Comparison of ENCODE assay signal across 22 cellular contexts in the genomic region with DNA sequence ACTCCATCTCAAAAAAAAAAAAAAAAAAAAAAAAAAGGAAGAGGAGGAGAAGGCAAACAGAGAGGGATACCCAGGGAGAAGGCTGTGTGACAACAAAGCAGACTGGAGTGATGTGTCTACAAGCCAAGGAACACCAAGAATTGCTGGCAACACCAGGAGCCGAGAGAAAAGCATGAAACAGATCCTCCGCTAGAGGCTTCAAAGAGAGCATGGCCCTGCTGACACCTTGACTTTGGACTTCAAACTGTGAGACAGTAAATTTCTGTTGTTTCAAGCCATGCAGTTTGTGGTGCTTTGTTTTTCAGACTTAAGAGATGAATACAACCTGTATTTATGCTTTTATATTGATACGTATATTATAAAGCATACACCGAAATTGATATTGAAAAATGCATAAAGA.
DNase-seq lines count a peak whose midpoint lies in the region; ATAC-seq, FAIRE-seq and TF ChIP-seq lines count a peak whose summit lies in the region.
"Had no signal": no experiment of that assay in that cellular context is flagged by ENCODE, and none has a peak within 500 bp of the region (broad histone marks: within the 10 kb centered on the region; RNA-seq: fewer than 3 reads in every experiment).

No MANE protein-coding gene starts in this region.

- peak; percentile 67 for FAIRE-seq in K562 (lab: Jason Lieb, UNC)
- FAIRE-seq: A204.1, G401.6, GM12891, GM19239 had no signal

- no peak for TF ChIP-seq RAD21 in K562 (CRISPR knock-in tag; conservative IDR thresholded peaks at IDR 0.05 in 1 of 2, IDR thresholded peaks at IDR 0.05 in 1 of 2)

- H3K4me3 Mint-ChIP-seq in osteocyte (ENCODE audit: unreplicated experiment) = no peak overlapping the region
- H3K4me3 Mint-ChIP-seq: CD14-positive monocyte; CD4-positive, alpha-beta memory T cell; CD4-positive, CD25-positive, alpha-beta regulatory T cell; CD8-positive, alpha-beta memory T cell had no signal

- no peaks in the 10 kb centered on the region for H3K4me1 Mint-ChIP-seq in osteocyte (ENCODE audit: unreplicated experiment)
- H3K4me1 Mint-ChIP-seq: CD14-positive monocyte; CD4-positive, alpha-beta memory T cell; CD4-positive, CD25-positive, alpha-beta regulatory T cell; CD8-positive, alpha-beta memory T cell had no signal

- H3K27me3 Mint-ChIP-seq in osteocyte (ENCODE audit: unreplicated experiment) = peaks cover 16% of the 10 kb centered on the region

- no peaks in the 10 kb centered on the region for H3K4me1 ChIP-seq in K562 (replicated peaks in 1 of 2; ENCODE audit: control insufficient read depth in 2 of 2, insufficient read depth in 2 of 2, low read length in 2 of 2)
- H3K4me1 ChIP-seq: BE2C, BLaER1 had no signal

- H3K27me3 ChIP-seq in K562 (ENCODE audit: control insufficient read depth in 2 of 2, insufficient read depth in 2 of 2, low read length in 2 of 2) (peaks cover 17 to 33% of the 10 kb centered on the region in 2 experiments), dorsolateral prefrontal cortex (no peaks in the 10 kb centered on the region)
- H3K27me3 ChIP-seq: BE2C, BLaER1 had no signal

- H3K36me3 Mint-ChIP-seq in osteocyte (ENCODE audit: unreplicated experiment) = peaks cover 3% of the 10 kb centered on the region
- H3K36me3 Mint-ChIP-seq: CD14-positive monocyte; CD4-positive, alpha-beta memory T cell; CD4-positive, CD25-positive, alpha-beta regulatory T cell; CD8-positive, alpha-beta memory T cell had no signal

- H3K36me3 ChIP-seq in K562 (ENCODE audit: control insufficient read depth, insufficient read depth, low read length) = no peaks in the 10 kb centered on the region
- H3K36me3 ChIP-seq: BE2C had no signal

- H3K9ac ChIP-seq in K562 (ENCODE audit: insufficient read depth in 1 of 2, low read depth in 2 of 2, low read length in 2 of 2) = no peak overlapping the region
- H3K9ac ChIP-seq: BLaER1 had no signal

- no peaks in the 10 kb centered on the region for H3K9me3 ChIP-seq in K562 (replicated peaks; ENCODE audit: control insufficient read depth, insufficient read depth, low read depth, low read length)
- H3K9me3 ChIP-seq: BE2C had no signal

- no peaks in the 10 kb centered on the region for H3K79me2 ChIP-seq in K562 (ENCODE audit: control insufficient read depth, insufficient read depth, low read length)

- H4K20me1 ChIP-seq in K562 (replicated peaks; ENCODE audit: control insufficient read depth, insufficient read depth, low read length) = no peaks in the 10 kb centered on the region
- H4K20me1 ChIP-seq: BLaER1 had no signal

- intact Hi-C loops in K562 (cut with micrococcal nuclease) = no loop called here
- intact Hi-C loops in dorsolateral prefrontal cortex (cut with DNase I) = no loop called here

- no peak overlapping the region for H3K27ac ChIP-seq in K562 (ENCODE audit: extremely low read depth, low read depth, low read length)
- peak overlapping the region in 37 of 59 donors; percentile 11 to 95 (median 79) for H3K27ac ChIP-seq in dorsolateral prefrontal cortex
- H3K27ac ChIP-seq: BLaER1 had no signal

- CTCF ChIA-PET in K562 (lab: Yijun Ruan, JAX; ENCODE audit: low intra/inter-chr PET ratio) = no interaction called here

- 9% methylated on average over 4 of the region's 4 CpGs for WGBS in K562 (ENCODE audit: insufficient coverage, low coverage, missing lambda C conversion rate)

- H3K9me1 ChIP-seq in K562 (ENCODE audit: control insufficient read depth, insufficient read depth, low read length) = no peaks in the 10 kb centered on the region

- DNase-seq in K562 (ENCODE audit: extremely low read depth in 1 of 4, low spot score in 3 of 4) (no peak), dorsolateral prefrontal cortex (no peak), osteocyte (ENCODE audit: extremely low spot score, unreplicated experiment) (peak; percentile 10), NCI-H69 (lab: John Stamatoyannopoulos, UW) (no peak)
- no peak for DNase-seq in activated CD4-positive, alpha-beta T cell treated with anti-CD3 and anti-CD28 coated beads, Interleukin-2, amount 50 U/mL, for 1 hour
- DNase-seq: 8988T; ACHN; BE2C; C1 segment of cervical spinal cord; CD4-positive, alpha-beta memory T cell; CD4-positive, CD25-positive, alpha-beta regulatory T cell; CD8-positive, alpha-beta memory T cell; COR-L47; DMS79 treated with DMSO at 0.1 percent for 48 hours; GF-D8 had no signal

- no peak overlapping the region for H2AFZ ChIP-seq in K562 (ENCODE audit: low read depth, low read length)

- TF ChIP-seq POLR2A in K562 (conservative IDR thresholded peaks at IDR 0.05) = no peak

- in situ Hi-C loops in K562 (cut with MboI) = no loop called here

- no peak overlapping the region for H3K27ac Mint-ChIP-seq in osteocyte (ENCODE audit: unreplicated experiment)
- H3K27ac Mint-ChIP-seq: CD4-positive, alpha-beta memory T cell; CD4-positive, CD25-positive, alpha-beta regulatory T cell; CD8-positive, alpha-beta memory T cell had no signal

- H3K4me3 ChIP-seq in K562 = no peak overlapping the region
- H3K4me3 ChIP-seq in dorsolateral prefrontal cortex = no peak overlapping the region
- H3K4me3 ChIP-seq: BLaER1 had no signal

- H3K9me3 Mint-ChIP-seq in osteocyte (ENCODE audit: unreplicated experiment) = peaks cover 6% of the 10 kb centered on the region
- H3K9me3 Mint-ChIP-seq: CD4-positive, CD25-positive, alpha-beta regulatory T cell had no signal

- POLR2A ChIA-PET in K562 (lab: Yijun Ruan, JAX) = interaction anchor here (0.6 kb wide), 1 partner anchor 166 kb away, joined by 3 read pairs; no protein-coding TSS in a partner anchor

- BruUV-seq in K562 (replicated peaks; lab: Mats Ljungman, UMichigan) = no TSS peak

- ATAC-seq in K562 = peak; percentile 77
- no peak for ATAC-seq in HG03460 (IDR thresholded peaks at IDR 0.05; ENCODE audit: unreplicated experiment)

- H3K4me2 ChIP-seq in K562 (ENCODE audit: insufficient read depth, low read length) = no peak overlapping the region
- H3K4me2 ChIP-seq: BLaER1 had no signal

- TF ChIP-seq EP300 in K562 (IDR thresholded peaks at IDR 0.05; ENCODE audit: low read length) = no peak

- TF ChIP-seq CTCF in K562 (IDR thresholded peaks at IDR 0.05 in 2 of 3, conservative IDR thresholded peaks at IDR 0.05 in 1 of 3; ENCODE audit: insufficient read depth in 2 of 3, low read depth in 1 of 3, low read length in 3 of 3) (0 out of 6 replicates have a peak, but pooled peaks of 1 of the 3 experiments have one; percentile 6), dorsolateral prefrontal cortex (IDR thresholded peaks at IDR 0.05 in 54 of 56, conservative IDR thresholded peaks at IDR 0.05 in 2 of 56; ENCODE audit: low read depth in 1 of 56, partially characterized antibody in 56 of 56) (no peak), osteocyte (IDR thresholded peaks at IDR 0.05) (no peak)

TF ChIP-seq in K562, 482 proteins besides CTCF, POLR2A, EP300 and RAD21:
- no peak for TF ChIP-seq CEBPB (tag; IDR thresholded peaks at IDR 0.05)
- TF ChIP-seq GABPB2 (CRISPR knock-in tag; conservative IDR thresholded peaks at IDR 0.05) = no peak
- TF ChIP-seq RBBP5 (IDR thresholded peaks at IDR 0.05; ENCODE audit: borderline replicate concordance, insufficient read depth, low read length, poor library complexity, severe bottlenecking) = no peak
- no peak for TF ChIP-seq ZC3H11A (IDR thresholded peaks at IDR 0.05; ENCODE audit: low read depth, low read length)
- TF ChIP-seq, protein P1, sequence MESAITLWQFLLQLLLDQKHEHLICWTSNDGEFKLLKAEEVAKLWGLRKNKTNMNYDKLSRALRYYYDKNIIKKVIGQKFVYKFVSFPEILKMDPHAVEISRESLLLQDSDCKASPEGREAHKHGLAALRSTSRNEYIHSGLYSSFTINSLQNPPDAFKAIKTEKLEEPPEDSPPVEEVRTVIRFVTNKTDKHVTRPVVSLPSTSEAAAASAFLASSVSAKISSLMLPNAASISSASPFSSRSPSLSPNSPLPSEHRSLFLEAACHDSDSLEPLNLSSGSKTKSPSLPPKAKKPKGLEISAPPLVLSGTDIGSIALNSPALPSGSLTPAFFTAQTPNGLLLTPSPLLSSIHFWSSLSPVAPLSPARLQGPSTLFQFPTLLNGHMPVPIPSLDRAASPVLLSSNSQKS (CRISPR knock-in tag; IDR thresholded peaks at IDR 0.05) = no peak
- TF ChIP-seq, protein P2, sequence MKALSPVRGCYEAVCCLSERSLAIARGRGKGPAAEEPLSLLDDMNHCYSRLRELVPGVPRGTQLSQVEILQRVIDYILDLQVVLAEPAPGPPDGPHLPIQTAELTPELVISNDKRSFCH (CRISPR knock-in tag; IDR thresholded peaks at IDR 0.05) = no peak
- TF ChIP-seq, protein P2 (tag; IDR thresholded peaks at IDR 0.05) = no peak
- TF ChIP-seq, protein P3, sequence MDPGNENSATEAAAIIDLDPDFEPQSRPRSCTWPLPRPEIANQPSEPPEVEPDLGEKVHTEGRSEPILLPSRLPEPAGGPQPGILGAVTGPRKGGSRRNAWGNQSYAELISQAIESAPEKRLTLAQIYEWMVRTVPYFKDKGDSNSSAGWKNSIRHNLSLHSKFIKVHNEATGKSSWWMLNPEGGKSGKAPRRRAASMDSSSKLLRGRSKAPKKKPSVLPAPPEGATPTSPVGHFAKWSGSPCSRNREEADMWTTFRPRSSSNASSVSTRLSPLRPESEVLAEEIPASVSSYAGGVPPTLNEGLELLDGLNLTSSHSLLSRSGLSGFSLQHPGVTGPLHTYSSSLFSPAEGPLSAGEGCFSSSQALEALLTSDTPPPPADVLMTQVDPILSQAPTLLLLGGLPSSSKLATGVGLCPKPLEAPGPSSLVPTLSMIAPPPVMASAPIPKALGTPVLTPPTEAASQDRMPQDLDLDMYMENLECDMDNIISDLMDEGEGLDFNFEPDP (CRISPR knock-in tag; IDR thresholded peaks at IDR 0.05) = no peak
- TF ChIP-seq NFIX (CRISPR knock-in tag; IDR thresholded peaks at IDR 0.05; ENCODE audit: low read depth) = no peak
- TF ChIP-seq CTBP1 (IDR thresholded peaks at IDR 0.05; ENCODE audit: borderline replicate concordance) = no peak
- no peak for TF ChIP-seq GTF2F1 (IDR thresholded peaks at IDR 0.05; ENCODE audit: low read depth, low read length)
- TF ChIP-seq MEF2A (IDR thresholded peaks at IDR 0.05; ENCODE audit: control insufficient read depth, low read depth, low read length) = no peak
- no peak for TF ChIP-seq TARDBP (IDR thresholded peaks at IDR 0.05)
